In the genomic region with DNA sequence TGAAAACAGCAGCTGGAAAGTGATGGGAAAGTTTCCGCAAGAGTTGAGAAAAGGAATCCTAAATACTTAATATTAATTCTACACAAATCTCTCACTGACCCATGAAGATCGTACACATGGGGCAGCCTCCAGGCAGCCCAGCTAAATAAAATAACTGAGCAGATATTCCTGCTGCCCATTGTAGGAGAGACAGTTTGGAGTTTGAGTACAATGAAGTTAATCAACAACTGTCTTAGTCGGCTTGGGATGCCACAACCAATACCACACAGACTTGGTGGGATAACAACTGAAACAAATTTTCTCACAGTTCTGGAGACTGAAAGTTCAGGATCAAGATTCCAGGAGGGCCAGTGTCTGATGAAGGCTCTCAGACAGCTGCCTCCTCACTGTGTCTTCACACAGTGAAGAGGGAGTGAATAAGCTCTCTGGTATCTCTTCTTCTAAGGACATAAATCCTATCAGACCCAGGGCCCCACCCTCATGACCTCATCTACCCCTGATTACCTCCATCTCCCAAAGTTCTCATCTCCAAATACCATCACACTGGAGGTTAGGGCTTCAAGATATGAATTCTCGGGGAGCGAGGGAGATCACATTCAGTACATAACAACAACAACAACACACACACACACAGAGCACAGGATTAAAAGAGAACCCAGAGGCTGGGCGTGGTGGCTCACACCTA, we compare ENCODE assay signal across 10 cellular contexts. TPM values are rescaled to one million over a fixed set of nuclear protein-coding genes. Genes with fewer than 3 reads are reported as not detected.
DNase-seq lines count a peak whose midpoint lies in the region; ATAC-seq and TF ChIP-seq lines count a peak whose summit lies in the region.
"Had no signal": no experiment of that assay in that cellular context is flagged by ENCODE, and none has a peak within 500 bp of the region (broad histone marks: within the 10 kb centered on the region; RNA-seq: fewer than 3 reads in every experiment).

No MANE protein-coding gene starts in this region.

- no peaks in the 10 kb centered on the region for H3K9me3 ChIP-seq in CD8-positive, alpha-beta memory T cell (ENCODE audit: low read length)
- H3K9me3 ChIP-seq in endodermal cell (ENCODE audit: control insufficient read depth, low read length) = no peaks in the 10 kb centered on the region
- no peaks in the 10 kb centered on the region for H3K9me3 ChIP-seq in naive thymus-derived CD4-positive, alpha-beta T cell (ENCODE audit: control insufficient read depth in 2 of 3, low read length in 3 of 3)
- H3K9me3 ChIP-seq in left lung = no peaks in the 10 kb centered on the region

- H3K4me1 ChIP-seq in CD8-positive, alpha-beta memory T cell (ENCODE audit: insufficient read depth, low read length) = peaks cover 6% of the 10 kb centered on the region
- peaks cover 5% of the 10 kb centered on the region for H3K4me1 ChIP-seq in endodermal cell (ENCODE audit: control insufficient read depth, insufficient read depth, low read length)
- peaks cover 0 to 3% of the 10 kb centered on the region in 2 donors for H3K4me1 ChIP-seq in naive thymus-derived CD4-positive, alpha-beta T cell (ENCODE audit: control insufficient read depth in 2 of 2, insufficient read depth in 2 of 2, low read length in 2 of 2)
- peaks cover 0 to 30% of the 10 kb centered on the region in 2 donors for H3K4me1 ChIP-seq in left lung

- peak overlapping the region in 2 of 7 donors; percentile 39 to 59 for H3K4me3 Mint-ChIP-seq in CD8-positive, alpha-beta memory T cell
- no peak overlapping the region for H3K4me3 Mint-ChIP-seq in endodermal cell
- peak overlapping the region in 1 of 10 donors; percentile 54 for H3K4me3 Mint-ChIP-seq in naive thymus-derived CD4-positive, alpha-beta T cell
- H3K4me3 Mint-ChIP-seq: central memory CD8-positive, alpha-beta T cell had no signal

- no peaks in the 10 kb centered on the region for H3K36me3 ChIP-seq in CD8-positive, alpha-beta memory T cell (ENCODE audit: insufficient read depth, low read length)
- H3K36me3 ChIP-seq in endodermal cell (ENCODE audit: control insufficient read depth, insufficient read depth, low read length) (peaks cover 29% of the 10 kb centered on the region), left lung (peaks cover 0 to 10% of the 10 kb centered on the region in 2 donors)
- no peaks in the 10 kb centered on the region for H3K36me3 ChIP-seq in naive thymus-derived CD4-positive, alpha-beta T cell (ENCODE audit: control insufficient read depth in 2 of 3, insufficient read depth in 3 of 3, low read length in 3 of 3)

- intact Hi-C loops in naive thymus-derived CD4-positive, alpha-beta T cell (cut with micrococcal nuclease) = no loop called here
- intact Hi-C loops in left lung (cut with DNase I) = loop anchor here (5.0 to 10.0 kb wide), 2 partner anchors 200 to 218 kb away; no protein-coding TSS in a partner anchor

- DNase-seq in CD8-positive, alpha-beta memory T cell = no peak
- DNase-seq in LoVo (ENCODE audit: low spot score) (peak; percentile 36), endodermal cell (peak; percentile 56), left lung (no peak), SKM-1 treated with dmso at 0.1 percent for 144 hours (lab: John Stamatoyannopoulos, UW; ENCODE audit: unreplicated experiment) (no peak), HEK293T (ENCODE audit: extremely low spot score) (no peak)
- DNase-seq in naive thymus-derived CD4-positive, alpha-beta T cell = no peak
- DNase-seq in activated CD4-positive, CD25-positive, alpha-beta regulatory T cell (lab: John Stamatoyannopoulos, UW) = no peak

- ATAC-seq in naive thymus-derived CD4-positive, alpha-beta T cell = no peak
- ATAC-seq in left lung = no peak
- ATAC-seq: Panc1 had no signal

- peaks cover 21 to 60% (median 41%) of the 10 kb centered on the region in 3 donors for H3K4me1 Mint-ChIP-seq in CD8-positive, alpha-beta memory T cell
- H3K4me1 Mint-ChIP-seq in endodermal cell = peaks cover 5% of the 10 kb centered on the region
- H3K4me1 Mint-ChIP-seq in naive thymus-derived CD4-positive, alpha-beta T cell = peaks cover 14 to 47% (median 30%) of the 10 kb centered on the region in 7 donors

- H3K27ac ChIP-seq in CD8-positive, alpha-beta memory T cell (ENCODE audit: low read depth, low read length) = no peak overlapping the region
- no peak overlapping the region for H3K27ac ChIP-seq in endodermal cell (ENCODE audit: low read depth, low read length)
- peak overlapping the region; percentile 10 for H3K27ac ChIP-seq in naive thymus-derived CD4-positive, alpha-beta T cell (ENCODE audit: low read depth, low read length)
- no peak overlapping the region for H3K27ac ChIP-seq in left lung

- H3K9ac ChIP-seq in endodermal cell (ENCODE audit: extremely low read depth, low read length, poor library complexity, severe bottlenecking) = no peak overlapping the region

- no peaks in the 10 kb centered on the region for H3K27me3 ChIP-seq in CD8-positive, alpha-beta memory T cell (ENCODE audit: insufficient read depth, low read length, poor library complexity, severe bottlenecking)
- H3K27me3 ChIP-seq in endodermal cell (ENCODE audit: control insufficient read depth, insufficient read depth, low read length, poor library complexity, severe bottlenecking) (no peaks in the 10 kb centered on the region), left lung (no peaks in the 10 kb centered on the region)
- no peaks in the 10 kb centered on the region for H3K27me3 ChIP-seq in naive thymus-derived CD4-positive, alpha-beta T cell (ENCODE audit: control insufficient read depth in 2 of 2, insufficient read depth in 2 of 2, low read length in 2 of 2)

- CTCF ChIA-PET in CD8-positive, alpha-beta memory T cell (lab: Charles Lee) = interaction anchor here (1.0 to 1.7 kb wide), 5 partner anchors 10 to 232 kb away, joined by 3 to 5 read pairs (median 3); a partner anchor contains a TSS
- CTCF ChIA-PET in naive thymus-derived CD4-positive, alpha-beta T cell (lab: Charles Lee) = interaction anchor here (0.7 to 2.6 kb wide), 4 partner anchors 50 to 233 kb away, joined by 3 to 10 read pairs (median 4); no protein-coding TSS in a partner anchor
- CTCF ChIA-PET in HEK293T (lab: Yijun Ruan, JAX) = interaction anchor here (0.7 to 0.8 kb wide), 2 partner anchors 53 to 200 kb away, joined by 4 to 6 read pairs; no protein-coding TSS in a partner anchor

- POLR2A ChIA-PET in CD8-positive, alpha-beta memory T cell (lab: Charles Lee) = interaction anchor here (0.7 to 1.8 kb wide), 2 partner anchors 200 to 231 kb away, joined by 4 to 5 read pairs; no protein-coding TSS in a partner anchor
- POLR2A ChIA-PET in naive thymus-derived CD4-positive, alpha-beta T cell (lab: Charles Lee) = interaction anchor here (1.1 kb wide), 1 partner anchor 10 kb away, joined by 3 read pairs; no protein-coding TSS in a partner anchor
- POLR2A ChIA-PET in HEK293T (lab: Yijun Ruan, JAX) = no interaction called here

- H3K4me3 ChIP-seq in CD8-positive, alpha-beta memory T cell (ENCODE audit: low read length) = no peak overlapping the region
- H3K4me3 ChIP-seq in endodermal cell (ENCODE audit: low read length) (no peak overlapping the region), left lung (no peak overlapping the region)
- H3K4me3 ChIP-seq in naive thymus-derived CD4-positive, alpha-beta T cell (ENCODE audit: low read length) = no peak overlapping the region

- peak overlapping the region in 7 of 8 donors; percentile 57 to 87 (median 80) for H3K27ac Mint-ChIP-seq in CD8-positive, alpha-beta memory T cell
- peak overlapping the region; percentile 67 for H3K27ac Mint-ChIP-seq in endodermal cell
- H3K27ac Mint-ChIP-seq in naive thymus-derived CD4-positive, alpha-beta T cell = peak overlapping the region in 7 of 9 donors; percentile 3 to 70 (median 48)

- H3K27me3 Mint-ChIP-seq in CD8-positive, alpha-beta memory T cell = no peaks in the 10 kb centered on the region
- H3K27me3 Mint-ChIP-seq in endodermal cell (ENCODE audit: insufficient read depth) = no peaks in the 10 kb centered on the region
- H3K27me3 Mint-ChIP-seq in naive thymus-derived CD4-positive, alpha-beta T cell = no peaks in the 10 kb centered on the region
- H3K27me3 Mint-ChIP-seq: central memory CD8-positive, alpha-beta T cell had no signal

- H3K36me3 Mint-ChIP-seq in CD8-positive, alpha-beta memory T cell = peaks cover 0 to 23% (median 5%) of the 10 kb centered on the region in 3 donors
- H3K36me3 Mint-ChIP-seq in endodermal cell (ENCODE audit: low read depth) = peaks cover 18% of the 10 kb centered on the region
- peaks cover 3 to 15% (median 4%) of the 10 kb centered on the region in 5 donors for H3K36me3 Mint-ChIP-seq in naive thymus-derived CD4-positive, alpha-beta T cell

- no peak for TF ChIP-seq CTCF in endodermal cell (conservative IDR thresholded peaks at IDR 0.05)
- TF ChIP-seq CTCF in left lung (IDR thresholded peaks at IDR 0.05) = no peak

- WGBS in endodermal cell (ENCODE audit: insufficient coverage in 1 of 2, insufficient read length in 1 of 2), 2 experiments = 83 to 90% methylated on average over 3 to 6 of the region's 6 CpGs

- H3K9me3 Mint-ChIP-seq in CD8-positive, alpha-beta memory T cell = no peaks in the 10 kb centered on the region
- no peaks in the 10 kb centered on the region for H3K9me3 Mint-ChIP-seq in endodermal cell
- no peaks in the 10 kb centered on the region for H3K9me3 Mint-ChIP-seq in naive thymus-derived CD4-positive, alpha-beta T cell
- H3K9me3 Mint-ChIP-seq: central memory CD8-positive, alpha-beta T cell had no signal

TF ChIP-seq in HEK293T, 16 proteins besides CTCF, POLR2A, EP300 and RAD21:
- TF ChIP-seq HDGF (IDR thresholded peaks at IDR 0.05; ENCODE audit: borderline replicate concordance) (no peak), FOXK2 (IDR thresholded peaks at IDR 0.05) (no peak), TARDBP (IDR thresholded peaks at IDR 0.05) (no peak)

RNA-seq across cellular contexts. Expression of a gene that starts 9.7 kb away (rescaled TPM):
- 10 to 100 TPM; 46.7 to 46.9 TPM for total RNA-seq in CD8-positive, alpha-beta memory T cell
- polyA plus RNA-seq in CD8-positive, alpha-beta memory T cell = 18.1 TPM
- total RNA-seq in endodermal cell (10 to 100 TPM; 42.7 to 46.4 TPM), left lung (10 to 100 TPM; 30.6 to 47.6 TPM)
- polyA plus RNA-seq in endodermal cell (2013, experiment 1 of 2) = 19.6 TPM
- polyA plus RNA-seq in endodermal cell (2013, experiment 2 of 2) = 16.8 TPM
- 10 to 100 TPM; 36.1 to 62.3 (median 45.2) TPM for total RNA-seq in naive thymus-derived CD4-positive, alpha-beta T cell
- polyA plus RNA-seq in naive thymus-derived CD4-positive, alpha-beta T cell = 10 to 100 TPM; 14.3 to 15.5 TPM

Comparison
In these comparisons a context has a peak if more than half of its experiments do, and no peak if none do; other contexts are left out.
1. DNase-seq: peak in LoVo (single experiment) and endodermal cell (single experiment); none in CD8-positive, alpha-beta memory T cell (0 of 5), naive thymus-derived CD4-positive, alpha-beta T cell (0 of 9), left lung (0 of 2), SKM-1 treated with dmso at 0.1 percent for 144 hours (single experiment), HEK293T (single experiment) and activated CD4-positive, CD25-positive, alpha-beta regulatory T cell (0 of 4).
2. intact Hi-C loops: an anchor here in left lung (5.0 to 10.0 kb wide); none called in naive thymus-derived CD4-positive, alpha-beta T cell.
3. Peak in every context shown above with its lines, with median percentiles within 50 percentile points of each other: H3K27ac Mint-ChIP-seq.